In genomic region chr19:3586124-3586626, GRCh38 we compare ENCODE assay signal across 8 cellular contexts. TPM values are rescaled to one million over a fixed set of nuclear protein-coding genes. Genes with fewer than 3 reads are reported as not detected.
DNase-seq lines count a peak whose midpoint lies in the region; ATAC-seq, FAIRE-seq and TF ChIP-seq lines count a peak whose summit lies in the region.

No MANE protein-coding gene starts in this region.

- CTCF ChIA-PET in T-cell (lab: Charles Lee) (interaction anchor here in 1 of 2 donors (0.5 kb wide), 1 partner anchor 43 kb away, joined by 7 read pairs; no protein-coding TSS in a partner anchor), endothelial cell of umbilical vein (lab: Charles Lee) (interaction anchor here (0.8 to 4.1 kb wide), 11 partner anchors 9 to 41 kb away, joined by 3 to 22 read pairs (median 6); partner anchors contain the start of gene MFSD12)

- no peaks in the 10 kb centered on the region for H3K9me3 Mint-ChIP-seq in T-cell

- H3K36me3 ChIP-seq in endothelial cell of umbilical vein (ENCODE audit: control insufficient read depth in 2 of 2, extremely low read depth in 1 of 2, insufficient read depth in 2 of 2, low read length in 2 of 2) (no peaks in the 10 kb centered on the region), mucosa of descending colon (ENCODE audit: low read depth) (no peaks in the 10 kb centered on the region)

- FAIRE-seq in endothelial cell of umbilical vein (lab: Jason Lieb, UNC), result peak; percentile 33

- peak overlapping the region; percentile 47 to 59 (median 58) for H3K4me3 Mint-ChIP-seq in T-cell

- intact Hi-C loops in endothelial cell of umbilical vein (cut with micrococcal nuclease), result loop anchor here (1.0 kb wide), 1 partner anchor 32 kb away; no protein-coding TSS in a partner anchor
- intact Hi-C loops in mucosa of descending colon (cut with DNase I, micrococcal nuclease), result no loop called here

- no peak for TF ChIP-seq POLR2A in endothelial cell of umbilical vein (IDR thresholded peaks at IDR 0.05; ENCODE audit: low read depth, low read length)

- no peaks in the 10 kb centered on the region for H3K27me3 ChIP-seq in endothelial cell of umbilical vein (ENCODE audit: control insufficient read depth in 2 of 2, insufficient read depth in 2 of 2, low read length in 2 of 2)

- peak overlapping the region; percentile 94 for H2AFZ ChIP-seq in endothelial cell of umbilical vein (ENCODE audit: low read depth, low read length)

- no peaks in the 10 kb centered on the region for H3K9me1 ChIP-seq in endothelial cell of umbilical vein (replicated peaks; ENCODE audit: control insufficient read depth, extremely low read depth, insufficient read depth, low read length)

- no TSS peak for BruUV-seq in endothelial cell of umbilical vein (replicated peaks; lab: Mats Ljungman, UMichigan)

- peak overlapping the region; percentile 47 for H3K9ac ChIP-seq in endothelial cell of umbilical vein (replicated peaks; ENCODE audit: extremely low read depth, insufficient read depth, low read length)

- DNase-seq in NCI-H1092 treated with DMSO at 0.1 percent for 48 hours (lab: John Stamatoyannopoulos, UW), result peak; percentile 8
- DNase-seq in NCI-H1092 (lab: John Stamatoyannopoulos, UW), result no peak
- peak in 22 of 34 experiments; percentile 20 to 59 (median 38) for DNase-seq in T-cell
- DNase-seq in endothelial cell of umbilical vein (ENCODE audit: low read depth, low spot score), result no peak
- no peak for DNase-seq in skeletal muscle cell (ENCODE audit: low read depth)
- DNase-seq in HuH-7.5 (ENCODE audit: low spot score), result no peak
- DNase-seq in mucosa of descending colon, result no peak
- DNase-seq in amygdala (lab: John Stamatoyannopoulos, UW), result no peak

- no peak overlapping the region for H3K27ac Mint-ChIP-seq in T-cell

- peak overlapping the region; percentile 70 for H3K4me2 ChIP-seq in endothelial cell of umbilical vein (ENCODE audit: insufficient read depth, low read length)

- dilution Hi-C loops in endothelial cell of umbilical vein (cut with MboI; ENCODE audit: extremely low pct_ligation_motif_present, low sequenced_read_pairs), result no loop called here

- H3K27me3 Mint-ChIP-seq in T-cell, result no peaks in the 10 kb centered on the region

- H3K79me2 ChIP-seq in endothelial cell of umbilical vein (ENCODE audit: control insufficient read depth, insufficient read depth, low read length), result no peaks in the 10 kb centered on the region

- H3K4me3 ChIP-seq in endothelial cell of umbilical vein (replicated peaks in 1 of 3; ENCODE audit: insufficient read depth in 1 of 3, low read depth in 1 of 3, low read length in 3 of 3), result peak overlapping the region; percentile 16 to 40 (median 25)
- peak overlapping the region; percentile 36 for H3K4me3 ChIP-seq in skeletal muscle cell (ENCODE audit: low read depth, low read length)
- H3K4me3 ChIP-seq in mucosa of descending colon, result no peak overlapping the region

- H3K4me1 Mint-ChIP-seq in T-cell, result no peaks in the 10 kb centered on the region

- peak; percentile 58 to 66 (median 62) for ATAC-seq in T-cell (replicated peaks in 1 of 4)
- no peak for ATAC-seq in mucosa of descending colon

- no peak overlapping the region for H3K27ac ChIP-seq in endothelial cell of umbilical vein (ENCODE audit: insufficient read depth, low read depth, low read length)

- H3K36me3 Mint-ChIP-seq in T-cell, result no peaks in the 10 kb centered on the region

- no peaks in the 10 kb centered on the region for H4K20me1 ChIP-seq in endothelial cell of umbilical vein (replicated peaks; ENCODE audit: control insufficient read depth, extremely low read depth, insufficient read depth, low read length)

- TF ChIP-seq CTCF in endothelial cell of umbilical vein (IDR thresholded peaks at IDR 0.05; ENCODE audit: extremely low read depth in 1 of 2, insufficient read depth in 1 of 2, low read depth in 1 of 2, low read length in 2 of 2) (peak; percentile 62 to 80), mucosa of descending colon (IDR thresholded peaks at IDR 0.05) (no peak)

- POLR2A ChIA-PET in T-cell (lab: Charles Lee) (no interaction called here), endothelial cell of umbilical vein (lab: Charles Lee) (no interaction called here)

- peaks cover 5% of the 10 kb centered on the region for H3K4me1 ChIP-seq in endothelial cell of umbilical vein (ENCODE audit: control insufficient read depth, extremely low read depth, insufficient read depth, low read length)
- H3K4me1 ChIP-seq in mucosa of descending colon (ENCODE audit: low read depth), result no peaks in the 10 kb centered on the region

- H3K9me3 ChIP-seq in endothelial cell of umbilical vein (replicated peaks; ENCODE audit: control insufficient read depth, insufficient read depth, low read length), result no peaks in the 10 kb centered on the region
- no peaks in the 10 kb centered on the region for H3K9me3 ChIP-seq in mucosa of descending colon

TF ChIP-seq in endothelial cell of umbilical vein, 7 proteins besides CTCF, POLR2A, EP300 and RAD21 (continues in another document):
- TF ChIP-seq MYC (IDR thresholded peaks at IDR 0.05; ENCODE audit: low read depth, low read length) (no peak), EZH2 (IDR thresholded peaks at IDR 0.05; ENCODE audit: borderline replicate concordance, low read depth, low read length, severe bottlenecking) (no peak), FOS (IDR thresholded peaks at IDR 0.05; ENCODE audit: borderline replicate concordance, insufficient read depth, low read length) (no peak), GATA2 (IDR thresholded peaks at IDR 0.05; ENCODE audit: insufficient read depth, insufficient read length, low read depth, low read length) (no peak), POLR2AphosphoS5 (IDR thresholded peaks at IDR 0.05; ENCODE audit: insufficient read depth, low read depth, low read length) (no peak), JUN (IDR thresholded peaks at IDR 0.05; ENCODE audit: borderline replicate concordance, insufficient read depth, insufficient read length, low read depth) (no peak)

RNA-seq across cellular contexts. Expression of gene GIPC3, which starts 0.9 kb away (rescaled TPM):
- total RNA-seq in T-cell, result 1 to 10 TPM; 1.5 to 4.3 (median 2.7) TPM
- total RNA-seq in endothelial cell of umbilical vein, result 6.6 and 7.1 TPM in 2 replicates
- 1.9 and 2.2 TPM in 2 replicates for polyA plus RNA-seq in endothelial cell of umbilical vein
- polyA plus RNA-seq in endothelial cell of umbilical vein (2011; cell fraction: cytosol; rRNA removed), result 1.9 and 2.1 TPM in 2 replicates
- polyA plus RNA-seq in endothelial cell of umbilical vein (2011; cell fraction: nucleus; rRNA removed), result 2.3 and 2.8 TPM in 2 replicates
- polyA plus RNA-seq in endothelial cell of umbilical vein (2012), result 1.1 and 1.5 TPM in 2 replicates
- polyA minus RNA-seq in endothelial cell of umbilical vein, result 1.8 and 2.5 TPM in 2 replicates
- polyA minus RNA-seq in endothelial cell of umbilical vein (2011; cell fraction: cytosol; rRNA and poly(A)+ RNA removed), result 6.8 TPM
- 0.43 and 0.63 TPM in 2 replicates for polyA minus RNA-seq in endothelial cell of umbilical vein (2011; cell fraction: nucleus; rRNA and poly(A)+ RNA removed)
- 1 to 10 TPM in 1 of 3 donors, under 1 TPM in 2; 0.34 to 1.1 (median 0.58) TPM for total RNA-seq in mucosa of descending colon

RNA-seq across cellular contexts. Expression of gene HMG20B, which starts 13.4 kb away (rescaled TPM):
- total RNA-seq in T-cell (10 to 100 TPM; 38.0 to 81.6 (median 74.7) TPM), endothelial cell of umbilical vein (98.0 and 98.2 TPM in 2 replicates), mucosa of descending colon (10 to 100 TPM; 79.9 to 81.9 (median 81.4) TPM)
- 53.2 and 63.9 TPM in 2 replicates for polyA plus RNA-seq in endothelial cell of umbilical vein
- 43.3 and 57.2 TPM in 2 replicates for polyA plus RNA-seq in endothelial cell of umbilical vein (2011; cell fraction: cytosol; rRNA removed)
- 104 and 115 TPM in 2 replicates for polyA plus RNA-seq in endothelial cell of umbilical vein (2011; cell fraction: nucleus; rRNA removed)
- polyA plus RNA-seq in endothelial cell of umbilical vein (2012), result 55.7 and 69.0 TPM in 2 replicates
- polyA minus RNA-seq in endothelial cell of umbilical vein, result 14.0 and 17.1 TPM in 2 replicates
- polyA minus RNA-seq in endothelial cell of umbilical vein (2011; cell fraction: cytosol; rRNA and poly(A)+ RNA removed), result 123 TPM
- polyA minus RNA-seq in endothelial cell of umbilical vein (2011; cell fraction: nucleus; rRNA and poly(A)+ RNA removed), result 11.3 and 18.5 TPM in 2 replicates

RNA-seq across cellular contexts. Expression of gene TBXA2R, which starts 20.5 kb away (rescaled TPM):
- total RNA-seq in T-cell, result 10 to 100 TPM in 1 of 5 donors, 1 to 10 TPM in 4; 2.4 to 11.2 (median 7.1) TPM
- 2.9 and 3.4 TPM in 2 replicates for total RNA-seq in endothelial cell of umbilical vein
- 2.4 TPM in 2 replicates for polyA plus RNA-seq in endothelial cell of umbilical vein
- 1.3 and 1.6 TPM in 2 replicates for polyA plus RNA-seq in endothelial cell of umbilical vein (2011; cell fraction: cytosol; rRNA removed)
- 0.65 and 1.4 TPM in 2 replicates for polyA plus RNA-seq in endothelial cell of umbilical vein (2011; cell fraction: nucleus; rRNA removed)
- polyA plus RNA-seq in endothelial cell of umbilical vein (2012), result 1.3 and 2.0 TPM in 2 replicates
- polyA minus RNA-seq in endothelial cell of umbilical vein, result 0.95 and 1.2 TPM in 2 replicates
- 3.9 TPM for polyA minus RNA-seq in endothelial cell of umbilical vein (2011; cell fraction: cytosol; rRNA and poly(A)+ RNA removed)
- 0.24 and 0.38 TPM in 2 replicates for polyA minus RNA-seq in endothelial cell of umbilical vein (2011; cell fraction: nucleus; rRNA and poly(A)+ RNA removed)
- total RNA-seq in mucosa of descending colon, result 1 to 10 TPM in 2 of 3 donors, under 1 TPM in 1; 0.72 to 2.3 (median 1.1) TPM

RNA-seq across cellular contexts. Expression of gene MFSD12, which starts 28.8 kb away (rescaled TPM):
- total RNA-seq in T-cell (100 to 1,000 TPM in 3 of 5 donors, 10 to 100 TPM in 2; 81.2 to 147 (median 141) TPM), endothelial cell of umbilical vein (78.9 and 80.4 TPM in 2 replicates), mucosa of descending colon (10 to 100 TPM; 25.0 to 43.6 (median 36.8) TPM)
- polyA plus RNA-seq in endothelial cell of umbilical vein, result 51.7 and 66.9 TPM in 2 replicates
- 27.4 and 38.4 TPM in 2 replicates for polyA plus RNA-seq in endothelial cell of umbilical vein (2011; cell fraction: cytosol; rRNA removed)
- polyA plus RNA-seq in endothelial cell of umbilical vein (2011; cell fraction: nucleus; rRNA removed), result 102 and 113 TPM in 2 replicates
- 49.8 and 67.4 TPM in 2 replicates for polyA plus RNA-seq in endothelial cell of umbilical vein (2012)
- 34.5 and 41.8 TPM in 2 replicates for polyA minus RNA-seq in endothelial cell of umbilical vein
- polyA minus RNA-seq in endothelial cell of umbilical vein (2011; cell fraction: cytosol; rRNA and poly(A)+ RNA removed), result 649 TPM
- 24.4 and 34.2 TPM in 2 replicates for polyA minus RNA-seq in endothelial cell of umbilical vein (2011; cell fraction: nucleus; rRNA and poly(A)+ RNA removed)

RNA-seq across cellular contexts. Expression of gene CACTIN, which starts 40.4 kb away (rescaled TPM):
- total RNA-seq in T-cell, result 10 to 100 TPM; 25.9 to 59.0 (median 55.8) TPM
- total RNA-seq in endothelial cell of umbilical vein, result 36.1 and 36.4 TPM in 2 replicates
- polyA plus RNA-seq in endothelial cell of umbilical vein, result 29.7 and 31.8 TPM in 2 replicates
- 17.9 and 20.7 TPM in 2 replicates for polyA plus RNA-seq in endothelial cell of umbilical vein (2011; cell fraction: cytosol; rRNA removed)
- polyA plus RNA-seq in endothelial cell of umbilical vein (2011; cell fraction: nucleus; rRNA removed), result 41.8 and 42.0 TPM in 2 replicates
- polyA plus RNA-seq in endothelial cell of umbilical vein (2012), result 21.8 and 23.9 TPM in 2 replicates
- polyA minus RNA-seq in endothelial cell of umbilical vein, result 15.8 and 18.3 TPM in 2 replicates
- 17.1 TPM for polyA minus RNA-seq in endothelial cell of umbilical vein (2011; cell fraction: cytosol; rRNA and poly(A)+ RNA removed)
- polyA minus RNA-seq in endothelial cell of umbilical vein (2011; cell fraction: nucleus; rRNA and poly(A)+ RNA removed), result 8.3 and 17.3 TPM in 2 replicates
- 10 to 100 TPM; 22.4 to 26.8 (median 22.6) TPM for total RNA-seq in mucosa of descending colon

Comparison
In these comparisons a context has a peak if more than half of its experiments do, and no peak if none do; other contexts are left out.
1. DNase-seq: peak in NCI-H1092 treated with DMSO at 0.1 percent for 48 hours (single experiment) and T-cell (22 of 34); none in NCI-H1092 (single experiment), endothelial cell of umbilical vein (single experiment), skeletal muscle cell (single experiment), HuH-7.5 (single experiment), mucosa of descending colon (0 of 3) and amygdala (0 of 56).